In genomic region chr17:76373481-76373825, GRCh38 we compare ENCODE assay signal across 33 cellular contexts. TPM values are rescaled to one million over a fixed set of nuclear protein-coding genes. Genes with fewer than 3 reads are reported as not detected.
A peak's percentile ranks its signal among the peaks of the same experiment; 100 is the strongest.
DNase-seq lines count a peak whose midpoint lies in the region; ATAC-seq and TF ChIP-seq lines count a peak whose summit lies in the region.
"Had no signal": no experiment of that assay in that cellular context is flagged by ENCODE, and none has a peak within 500 bp of the region (broad histone marks: within the 10 kb centered on the region; RNA-seq: fewer than 3 reads in every experiment).

No MANE protein-coding gene starts in this region.

- no peaks in the 10 kb centered on the region; a peak in 1 of 7 replicates for H3K36me3 Mint-ChIP-seq in H9 (ENCODE audit: insufficient read depth in 1 of 3, low read depth in 3 of 3)

- no peaks in the 10 kb centered on the region for H3K79me2 ChIP-seq in H9 (ENCODE audit: insufficient read depth, low read length)
- H3K79me2 ChIP-seq: hepatocyte had no signal

- H3K4me1 ChIP-seq in BLaER1 (peaks cover 50% of the 10 kb centered on the region), H9 (ENCODE audit: insufficient read depth, low read length) (no peaks in the 10 kb centered on the region)

- no peak overlapping the region for H2AFZ ChIP-seq in H9 (ENCODE audit: low read length)
- H2AFZ ChIP-seq: hepatocyte had no signal

- no peak overlapping the region for H3K4me3 ChIP-seq in BLaER1
- H3K4me3 ChIP-seq: dorsolateral prefrontal cortex, hepatocyte, spleen, tibial artery had no signal

- no peak overlapping the region for H4K8ac ChIP-seq in H9 (replicated peaks; ENCODE audit: insufficient read length, low read depth, low read length)

- H3K4ac ChIP-seq in H9 (ENCODE audit: low read depth, low read length) = no peak overlapping the region

- H3K27ac ChIP-seq in BLaER1 (no peak overlapping the region), H9 (ENCODE audit: insufficient read length, low read depth, low read length) (no peak overlapping the region)
- H3K27ac ChIP-seq: dorsolateral prefrontal cortex, hepatocyte, KMS-11, spleen, tibial artery had no signal

- H2BK20ac ChIP-seq in H9 (ENCODE audit: low read depth, low read length, poor library complexity, severe bottlenecking) = no peak overlapping the region

- no peaks in the 10 kb centered on the region for H3K36me3 ChIP-seq in BLaER1
- H3K36me3 ChIP-seq: BE2C, spleen, tibial artery had no signal

- H3T11ph ChIP-seq in H9 (ENCODE audit: low read length) = no peak overlapping the region

- no peaks in the 10 kb centered on the region for H4K20me1 ChIP-seq in BLaER1
- no peaks in the 10 kb centered on the region for H4K20me1 ChIP-seq in H9 (ENCODE audit: control insufficient read depth, insufficient read depth, insufficient read length)

- no peak overlapping the region for H3K18ac ChIP-seq in H9 (ENCODE audit: insufficient read length, low read depth, low read length)

- 0 out of 3 replicates have a peak, but pooled peaks have one; percentile 10 for TF ChIP-seq CTCF in H9 (conservative IDR thresholded peaks at IDR 0.05)

- DNase-seq in H9 (peak; percentile 62), SK-N-DZ (ENCODE audit: low spot score) (peak; percentile 41), islet precursor cell (peak; percentile 83), nucleus accumbens (lab: John Stamatoyannopoulos, UW) (no peak), NCI-H748 treated with DMSO at 0.1 percent for 48 hours (lab: John Stamatoyannopoulos, UW) (no peak)
- DNase-seq in activated T-cell treated with anti-CD3 and anti-CD28 coated beads, Interleukin-2, amount 50 U/mL, for 1 hour = no peak
- DNase-seq: ACHN; activated CD4-positive, alpha-beta T cell treated with anti-CD3 and anti-CD28 coated beads for 36 hours; activated CD8-positive, alpha-beta memory T cell treated with anti-CD3 and anti-CD28 coated beads, Interleukin-2, amount 50 U/mL, for 48 hours; activated CD8-positive, alpha-beta T cell treated with anti-CD3 and anti-CD28 coated beads for 36 hours; activated naive CD4-positive, alpha-beta T cell treated with anti-CD3 and anti-CD28 coated beads for 36 hours; BE2C; dorsolateral prefrontal cortex; foreskin melanocyte; left cardiac atrium; MM.1S; NCI-H1417; NCI-H2029; NCI-H524 treated with DMSO at 0.1 percent for 48 hours; NK-92 treated with Interleukin-12 subunit alpha and Interleukin-12 subunit beta, amount 100 ng/mL, for 24 hours; PC-3; posterior cingulate gyrus; Right ventricle myocardium superior; spleen; stimulated activated CD4-positive, alpha-beta T cell treated with anti-CD3 and anti-CD28 coated beads, Interleukin-2, amount 100 ng/mL, for 48 hours; stimulated activated naive CD8-positive, alpha-beta T cell treated with anti-CD3 and anti-CD28 coated beads, Interleukin-15, amount 100 ng/mL, for 72 hours; T-helper 9 cell; tibial artery had no signal

- H3K23me2 ChIP-seq in H9 (ENCODE audit: insufficient read length, low read depth, low read length, poor library complexity, severe bottlenecking) = no peaks in the 10 kb centered on the region

- no peak overlapping the region for H4K91ac ChIP-seq in H9 (ENCODE audit: insufficient read length, low read depth, low read length)

- H2AK5ac ChIP-seq in H9 (ENCODE audit: insufficient read length, low read length) = no peak overlapping the region

- no peak overlapping the region for H3K14ac ChIP-seq in H9 (ENCODE audit: insufficient read depth, low read length)

- H3K23ac ChIP-seq in H9 (ENCODE audit: insufficient read length, low read depth, low read length) = no peak overlapping the region

- no peak overlapping the region for H4K5ac ChIP-seq in H9 (ENCODE audit: insufficient read length, low read depth, low read length)

- no peak overlapping the region; the same call in 1 of the 2 replicates for H3K9ac ChIP-seq in BLaER1
- no peak overlapping the region for H3K9ac ChIP-seq in H9 (ENCODE audit: extremely low read depth, insufficient read length, low read length)
- H3K9ac ChIP-seq: KMS-11 had no signal

- H2BK120ac ChIP-seq in H9 (ENCODE audit: low read depth, low read length, poor library complexity, severe bottlenecking) = no peak overlapping the region

- H2BK5ac ChIP-seq in H9 (ENCODE audit: insufficient read length, low read length) = no peak overlapping the region

- H3K27me3 ChIP-seq in BLaER1 (no peaks in the 10 kb centered on the region), H9 (ENCODE audit: insufficient read depth, low read length) (no peaks in the 10 kb centered on the region)
- H3K27me3 ChIP-seq: BE2C, dorsolateral prefrontal cortex, hepatocyte, spleen, tibial artery had no signal

- no peak overlapping the region for H2BK15ac ChIP-seq in H9 (ENCODE audit: low read depth, low read length)

- H3K56ac ChIP-seq in H9 (ENCODE audit: insufficient read length, low read depth, low read length) = no peak overlapping the region

- H3K4me1 Mint-ChIP-seq in H9 = peaks cover 4 to 13% of the 10 kb centered on the region in 2 experiments; a peak in 2 of 4 replicates
- H3K4me1 Mint-ChIP-seq: stimulated activated naive CD8-positive, alpha-beta T cell treated with anti-CD3 and anti-CD28 coated beads, Interleukin-15, amount 100 ng/mL, for 72 hours had no signal

- H3K4me2 ChIP-seq in BLaER1 (peak overlapping the region; percentile 62), H9 (ENCODE audit: insufficient read depth, insufficient read length, low read length) (no peak overlapping the region)
- H3K4me2 ChIP-seq: hepatocyte, KMS-11 had no signal

- H3K9me3 Mint-ChIP-seq in H9 = no peaks in the 10 kb centered on the region; a peak in 2 of 5 replicates
- H3K9me3 Mint-ChIP-seq: activated CD8-positive, alpha-beta T cell treated with anti-CD3 and anti-CD28 coated beads for 36 hours; activated naive CD4-positive, alpha-beta T cell treated with anti-CD3 and anti-CD28 coated beads for 36 hours; stimulated activated naive CD8-positive, alpha-beta T cell treated with anti-CD3 and anti-CD28 coated beads, Interleukin-15, amount 100 ng/mL, for 72 hours had no signal

- ATAC-seq in HG03175 (IDR thresholded peaks at IDR 0.05; ENCODE audit: unreplicated experiment) = no peak
- ATAC-seq: activated CD4-positive, alpha-beta T cell treated with anti-CD3 and anti-CD28 coated beads for 36 hours; activated CD8-positive, alpha-beta T cell treated with anti-CD3 and anti-CD28 coated beads for 36 hours; left cardiac atrium; PC-3; right cardiac atrium; stimulated activated naive CD8-positive, alpha-beta T cell treated with anti-CD3 and anti-CD28 coated beads, Interleukin-15, amount 100 ng/mL, for 72 hours had no signal

- no CpG with 5 or more reads among the region's 9 CpGs for WGBS in H9 (ENCODE audit: extremely low coverage, insufficient read length, low lambda C conversion rate)

- no peak overlapping the region for H2BK12ac ChIP-seq in H9 (ENCODE audit: insufficient read length, low read depth, low read length)

- peaks cover 1% of the 10 kb centered on the region for H3K27me3 Mint-ChIP-seq in H9 (ENCODE audit: low read depth)
- H3K27me3 Mint-ChIP-seq: activated CD4-positive, alpha-beta T cell treated with anti-CD3 and anti-CD28 coated beads for 36 hours; activated CD8-positive, alpha-beta T cell treated with anti-CD3 and anti-CD28 coated beads for 36 hours had no signal

- H3K79me1 ChIP-seq in H9 (ENCODE audit: insufficient read depth, low read depth, low read length, poor library complexity, severe bottlenecking) = no peaks in the 10 kb centered on the region

- H3K9me3 ChIP-seq in BLaER1 = no peaks in the 10 kb centered on the region
- no peaks in the 10 kb centered on the region for H3K9me3 ChIP-seq in H9 (ENCODE audit: control insufficient read depth, low read depth, low read length)
- H3K9me3 ChIP-seq: BE2C, spleen, tibial artery had no signal

- H3K27ac Mint-ChIP-seq in H9 = no peak overlapping the region; a peak in 1 of 7 replicates
- H3K27ac Mint-ChIP-seq: activated CD4-positive, alpha-beta T cell treated with anti-CD3 and anti-CD28 coated beads for 36 hours; activated CD8-positive, alpha-beta T cell treated with anti-CD3 and anti-CD28 coated beads for 36 hours; activated naive CD4-positive, alpha-beta T cell treated with anti-CD3 and anti-CD28 coated beads for 36 hours; stimulated activated naive CD8-positive, alpha-beta T cell treated with anti-CD3 and anti-CD28 coated beads, Interleukin-15, amount 100 ng/mL, for 72 hours had no signal

- no peak overlapping the region for H3K4me3 Mint-ChIP-seq in H9
- H3K4me3 Mint-ChIP-seq: activated CD4-positive, alpha-beta T cell treated with anti-CD3 and anti-CD28 coated beads for 36 hours; activated CD8-positive, alpha-beta T cell treated with anti-CD3 and anti-CD28 coated beads for 36 hours; activated naive CD4-positive, alpha-beta T cell treated with anti-CD3 and anti-CD28 coated beads for 36 hours; stimulated activated naive CD8-positive, alpha-beta T cell treated with anti-CD3 and anti-CD28 coated beads, Interleukin-15, amount 100 ng/mL, for 72 hours had no signal

RNA-seq across cellular contexts. Expression of gene SPHK1, which starts 11.0 kb away (rescaled TPM):
- total RNA-seq in H9 (2021) = 1.4 and 1.8 TPM in 2 replicates
- 3.7 and 6.7 TPM in 2 replicates for polyA plus RNA-seq in SK-N-DZ (2014; cell fraction: cytosol; rRNA removed)
- polyA plus RNA-seq in SK-N-DZ (2014; cell fraction: nucleus; rRNA removed) = 7.1 and 8.8 TPM in 2 replicates

RNA-seq across cellular contexts. Expression of gene PRPSAP1, which starts 19.7 kb away (rescaled TPM):
- 38.4 and 40.2 TPM in 2 replicates for total RNA-seq in H9 (2021)
- 74.2 and 95.7 TPM in 2 replicates for polyA plus RNA-seq in SK-N-DZ (2014; cell fraction: cytosol; rRNA removed)
- polyA plus RNA-seq in SK-N-DZ (2014; cell fraction: nucleus; rRNA removed) = 83.3 and 104 TPM in 2 replicates

Comparison
In these comparisons a context has a peak if more than half of its experiments do, and no peak if none do; other contexts are left out.
1. DNase-seq: peak in H9 (single experiment), SK-N-DZ (single experiment) and islet precursor cell (single experiment); none in nucleus accumbens (0 of 56), NCI-H748 treated with DMSO at 0.1 percent for 48 hours (single experiment) and activated T-cell treated with anti-CD3 and anti-CD28 coated beads, Interleukin-2, amount 50 U/mL, for 1 hour (single experiment).